16 cellular contexts compared by ENCODE assay signal in the genomic region with DNA sequence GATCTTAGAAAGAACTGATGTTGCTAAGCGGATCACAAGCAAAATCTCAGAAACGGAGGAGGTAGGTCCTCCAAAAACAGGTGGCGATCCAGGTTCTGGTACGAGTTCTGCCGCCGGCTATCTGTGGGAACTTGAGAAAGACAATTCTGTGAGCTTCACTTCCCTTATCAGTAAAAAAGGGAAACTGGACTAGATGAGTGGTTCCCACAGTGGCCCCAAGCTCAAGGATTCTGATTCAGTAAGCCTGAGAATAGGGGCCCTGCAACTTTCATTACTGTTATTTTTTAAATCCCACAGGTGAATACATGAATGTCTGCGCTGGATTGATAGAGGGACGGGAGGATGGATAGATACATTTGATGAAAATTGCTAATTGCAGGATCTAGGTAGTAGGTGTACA.
"Had no signal": no experiment of that assay in that cellular context is flagged by ENCODE, and none has a peak within 500 bp of the region (broad histone marks: within the 10 kb centered on the region; RNA-seq: fewer than 3 reads in every experiment).

No MANE protein-coding gene starts in this region.

- H3K36me3 Mint-ChIP-seq: activated naive CD4-positive, alpha-beta T cell treated with anti-CD3 and anti-CD28 coated beads, Interleukin-2, amount 50 U/mL, for 24 hours; stimulated activated naive B cell treated with anti-CD40 and anti-IgM and Interleukin-4, amounts not matched to agents 10 μg/mL and 1 μg/mL and 100 μg/mL, for 72 hours had no signal

- H3K27me3 Mint-ChIP-seq: activated naive CD4-positive, alpha-beta T cell treated with anti-CD3 and anti-CD28 coated beads, Interleukin-2, amount 50 U/mL, for 24 hours; central memory CD8-positive, alpha-beta T cell; stimulated activated naive B cell treated with anti-CD40 and anti-IgM and Interleukin-4, amounts not matched to agents 10 μg/mL and 1 μg/mL and 100 μg/mL, for 72 hours had no signal

- H3K4me1 Mint-ChIP-seq: activated naive CD4-positive, alpha-beta T cell treated with anti-CD3 and anti-CD28 coated beads, Interleukin-2, amount 50 U/mL, for 24 hours; central memory CD8-positive, alpha-beta T cell; stimulated activated naive B cell treated with anti-CD40 and anti-IgM and Interleukin-4, amounts not matched to agents 10 μg/mL and 1 μg/mL and 100 μg/mL, for 72 hours had no signal

- H3K27ac Mint-ChIP-seq: activated naive CD4-positive, alpha-beta T cell treated with anti-CD3 and anti-CD28 coated beads, Interleukin-2, amount 50 U/mL, for 24 hours; nephron progenitor cell; stimulated activated naive B cell treated with anti-CD40 and anti-IgM and Interleukin-4, amounts not matched to agents 10 μg/mL and 1 μg/mL and 100 μg/mL, for 72 hours had no signal

- H3K4me3 ChIP-seq: gastroesophageal sphincter, sigmoid colon, transverse colon had no signal

- ATAC-seq: gastroesophageal sphincter; left ventricle myocardium superior; stimulated activated naive B cell treated with anti-CD40 and anti-IgM and Interleukin-4, amounts not matched to agents 10 μg/mL and 1 μg/mL and 100 μg/mL, for 72 hours had no signal

- DNase-seq: activated CD4-positive, alpha-beta T cell treated with anti-CD3 and anti-CD28 coated beads, Interleukin-2, amount 50 U/mL, for 4 hours; activated CD4-positive, CD25-positive, alpha-beta regulatory T cell treated with anti-CD3 and anti-CD28 coated beads, Interleukin-2, amount 50 U/mL, for 72 hours; activated effector memory CD4-positive, alpha-beta T cell treated with Interleukin-2 at 50 U/mL for 16 hours; activated T-cell treated with anti-CD3 and anti-CD28 coated beads, Interleukin-2, amount 50 U/mL, for 1 hour; effector memory CD4-positive, alpha-beta T cell; left ventricle myocardium superior; mesenchymal stem cell; nephron progenitor cell; sigmoid colon; stimulated activated CD4-positive, alpha-beta T cell treated with anti-CD3 and anti-CD28 coated beads, Interleukin-2, amount 100 ng/mL, for 24 hours; stimulated activated naive B cell treated with anti-CD40 and anti-IgM and Interleukin-4, amounts not matched to agents 10 μg/mL and 1 μg/mL and 100 μg/mL, for 72 hours; substantia nigra; transverse colon had no signal

- H3K9me3 Mint-ChIP-seq: activated naive CD4-positive, alpha-beta T cell treated with anti-CD3 and anti-CD28 coated beads, Interleukin-2, amount 50 U/mL, for 24 hours; central memory CD8-positive, alpha-beta T cell; nephron progenitor cell had no signal

- H3K4me3 Mint-ChIP-seq: activated naive CD4-positive, alpha-beta T cell treated with anti-CD3 and anti-CD28 coated beads, Interleukin-2, amount 50 U/mL, for 24 hours; central memory CD8-positive, alpha-beta T cell; nephron progenitor cell; stimulated activated naive B cell treated with anti-CD40 and anti-IgM and Interleukin-4, amounts not matched to agents 10 μg/mL and 1 μg/mL and 100 μg/mL, for 72 hours had no signal
